ENCODE assay signal across 26 cellular contexts in the genomic region with DNA sequence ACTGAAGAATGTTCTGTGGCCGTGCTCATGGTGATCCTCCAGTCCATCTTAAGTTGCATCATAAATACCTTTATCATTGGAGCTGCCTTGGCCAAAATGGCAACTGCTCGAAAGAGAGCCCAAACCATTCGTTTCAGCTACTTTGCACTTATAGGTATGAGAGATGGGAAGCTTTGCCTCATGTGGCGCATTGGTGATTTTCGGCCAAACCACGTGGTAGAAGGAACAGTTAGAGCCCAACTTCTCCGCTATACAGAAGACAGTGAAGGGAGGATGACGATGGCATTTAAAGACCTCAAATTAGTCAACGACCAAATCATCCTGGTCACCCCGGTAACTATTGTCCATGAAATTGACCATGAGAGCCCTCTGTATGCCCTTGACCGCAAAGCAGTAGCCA. TPM values are rescaled to one million over a fixed set of nuclear protein-coding genes. Genes with fewer than 3 reads are reported as not detected.
"Had no signal": no experiment of that assay in that cellular context is flagged by ENCODE, and none has a peak within 500 bp of the region (broad histone marks: within the 10 kb centered on the region; RNA-seq: fewer than 3 reads in every experiment).

No MANE protein-coding gene starts in this region.

- H3K27ac ChIP-seq: stomach, suprapubic skin, testis, thoracic aorta, thyroid gland, tibial artery, transverse colon, upper lobe of left lung, upper lobe of right lung, uterus, vagina had no signal

- H3K4me1 ChIP-seq: uterus had no signal

- H3K4me3 ChIP-seq: stomach, suprapubic skin, testis, thoracic aorta, thyroid gland, tibial artery, transverse colon, upper lobe of left lung, upper lobe of right lung, uterus, vagina had no signal

- DNase-seq: stimulated activated CD4-positive, alpha-beta T cell treated with anti-CD3 and anti-CD28 coated beads, Interleukin-2, amount 100 ng/mL, for 24 hours; stimulated activated CD4-positive, alpha-beta T cell treated with anti-CD3 and anti-CD28 coated beads, Interleukin-2, amount 100 ng/mL, for 48 hours; stimulated activated CD4-positive, alpha-beta T cell treated with anti-CD3 and anti-CD28 coated beads, Interleukin-4, amount 100 ng/mL, for 1 hour; stimulated activated CD4-positive, alpha-beta T cell treated with anti-CD3 and anti-CD28 coated beads, Interleukin-4, amount 100 ng/mL, for 24 hours; stimulated activated CD4-positive, alpha-beta T cell treated with anti-CD3 and anti-CD28 coated beads, Interleukin-4, amount 100 ng/mL, for 4 hours; stimulated activated CD8-positive, alpha-beta memory T cell treated with anti-CD3 and anti-CD28 coated beads, Interleukin-4, amount 100 ng/mL, for 48 hours; stimulated activated naive B cell treated with anti-CD40 and anti-IgM and Interleukin-4, amounts not matched to agents 10 μg/mL and 1 μg/mL and 100 μg/mL, for 72 hours; stimulated activated naive CD4-positive, alpha-beta T cell; stimulated activated naive CD4-positive, alpha-beta T cell treated with Interleukin-2 at 50 U/mL for 16 hours; stimulated activated naive CD8-positive, alpha-beta T cell treated with anti-CD3 and anti-CD28 coated beads, Interleukin-15, amount 100 ng/mL, for 72 hours; stimulated activated naive CD8-positive, alpha-beta T cell treated with anti-CD3 and anti-CD28 coated beads, Interleukin-15, Interleukin-2, amounts not matched to agents 100 U/mL and 50 U/mL, for 24 hours; stomach; substantia nigra; testis; thyroid gland; tibial artery; transverse colon; upper lobe of left lung; upper lobe of right lung; uterus had no signal

- H3K9me3 ChIP-seq: stomach, suprapubic skin, testis, thoracic aorta, thyroid gland, tibial artery, transverse colon, upper lobe of left lung, upper lobe of right lung, uterus, vagina had no signal

- ATAC-seq: stimulated activated effector memory CD8-positive, alpha-beta T cell treated with anti-CD3 and anti-CD28 coated beads, Interleukin-12 subunit alpha, Interleukin-12 subunit beta, amount 100 ng/mL, for 72 hours; stimulated activated memory B cell treated with anti-CD40 and anti-IgM and Interleukin-4, amounts not matched to agents 10 μg/mL and 1 μg/mL and 100 μg/mL, for 72 hours; stimulated activated naive B cell treated with anti-CD40 and anti-IgM and Interleukin-4, amounts not matched to agents 10 μg/mL and 1 μg/mL and 100 μg/mL, for 72 hours; stimulated activated naive CD8-positive, alpha-beta T cell treated with anti-CD3 and anti-CD28 coated beads, Interleukin-15, amount 100 ng/mL, for 72 hours; stimulated activated naive CD8-positive, alpha-beta T cell treated with anti-CD3 and anti-CD28 coated beads, Interleukin-15, Interleukin-2, amounts not matched to agents 100 U/mL and 50 U/mL, for 24 hours; upper lobe of right lung had no signal

- H3K27me3 ChIP-seq: stomach, suprapubic skin, testis, thyroid gland, tibial artery, transverse colon, upper lobe of left lung, upper lobe of right lung, uterus, vagina had no signal

- H3K36me3 ChIP-seq: stomach, suprapubic skin, thoracic aorta, tibial artery, transverse colon, upper lobe of left lung, upper lobe of right lung, uterus, vagina had no signal

RNA-seq across cellular contexts. Expression of gene KCNJ16, which starts 57.5 kb away (rescaled TPM):
- total RNA-seq: suprapubic skin, ureter, vagina had no signal
